22 cellular contexts compared by ENCODE assay signal in genomic region chr17:60659156-60659555, GRCh38. TPM values are rescaled to one million over a fixed set of nuclear protein-coding genes. Genes with fewer than 3 reads are reported as not detected.
DNase-seq lines count a peak whose midpoint lies in the region; ATAC-seq and TF ChIP-seq lines count a peak whose summit lies in the region.
"Had no signal": no experiment of that assay in that cellular context is flagged by ENCODE, and none has a peak within 500 bp of the region (broad histone marks: within the 10 kb centered on the region; RNA-seq: fewer than 3 reads in every experiment).

No MANE protein-coding gene starts in this region.

- peaks cover 3% of the 10 kb centered on the region for H3K36me3 Mint-ChIP-seq in T-helper 17 cell (ENCODE audit: low read depth)

- H3K27me3 ChIP-seq in adrenal gland = no peaks in the 10 kb centered on the region
- H3K27me3 ChIP-seq: SJSA1 had no signal

- intact Hi-C loops in adrenal gland (cut with DNase I) = no loop called here

- H3K4me1 ChIP-seq in adrenal gland (replicated peaks in 1 of 2) = no peaks in the 10 kb centered on the region
- H3K4me1 ChIP-seq: SJSA1 had no signal

- peaks cover 0 to 12% of the 10 kb centered on the region in 2 donors for H3K36me3 ChIP-seq in adrenal gland (replicated peaks in 1 of 2)

- TF ChIP-seq CTCF in adrenal gland (IDR thresholded peaks at IDR 0.05) = no peak

- DNase-seq in T-helper 17 cell = no peak
- no peak for DNase-seq in caudate nucleus (lab: John Stamatoyannopoulos, UW)
- DNase-seq in globus pallidus (ENCODE audit: low spot score) = peak; percentile 66
- peak; percentile 58 for DNase-seq in superior temporal gyrus (ENCODE audit: extremely low spot score)
- no peak for DNase-seq in stimulated activated CD4-positive, alpha-beta T cell treated with anti-CD3 and anti-CD28 coated beads, Interleukin-2, amount 100 ng/mL, for 24 hours
- no peak for DNase-seq in adrenal gland
- no peak for DNase-seq in NOMO-1 treated with dmso at 0.1 percent for 144 hours (lab: John Stamatoyannopoulos, UW; ENCODE audit: unreplicated experiment)
- no peak for DNase-seq in GF-D8 (lab: John Stamatoyannopoulos, UW)
- DNase-seq: ACHN; C1 segment of cervical spinal cord; Calu3; CD8-positive, alpha-beta memory T cell; DMS153; HCEC 1CT; KG1; NCI-H1092; NCI-H1436; NCI-H1930; NCI-H510A had no signal

- TF ChIP-seq POLR2A in adrenal gland (IDR thresholded peaks at IDR 0.05) = no peak

- H3K4me3 ChIP-seq in adrenal gland = no peak overlapping the region
- H3K4me3 ChIP-seq: GM23338, SJSA1 had no signal

- H3K9me3 ChIP-seq in T-helper 17 cell (ENCODE audit: control insufficient read depth, low read length, poor library complexity, severe bottlenecking) = no peaks in the 10 kb centered on the region
- no peaks in the 10 kb centered on the region for H3K9me3 ChIP-seq in adrenal gland (replicated peaks in 1 of 3)
- H3K9me3 ChIP-seq: SJSA1 had no signal

- H3K4me1 Mint-ChIP-seq in T-helper 17 cell = no peaks in the 10 kb centered on the region
- H3K4me1 Mint-ChIP-seq: GM23338 had no signal

- WGBS in adrenal gland, 4 donors = 66 to 79% (median 77%) methylated on average over 1 of the region's 1 CpG

- H3K4me3 Mint-ChIP-seq in T-helper 17 cell = peak overlapping the region; percentile 53
- H3K4me3 Mint-ChIP-seq: CD8-positive, alpha-beta memory T cell; GM23338 had no signal

- no peak for ATAC-seq in T-helper 17 cell
- ATAC-seq: GM23338, Right ventricle myocardium inferior had no signal

- H3K27ac ChIP-seq in caudate nucleus (ENCODE audit: low read depth, low read length) = peak overlapping the region; percentile 79
- H3K27ac ChIP-seq in adrenal gland = no peak overlapping the region
- H3K27ac ChIP-seq: SJSA1 had no signal

- no peak overlapping the region for H3K27ac Mint-ChIP-seq in T-helper 17 cell
- H3K27ac Mint-ChIP-seq: GM23338 had no signal

- no peaks in the 10 kb centered on the region for H3K27me3 Mint-ChIP-seq in T-helper 17 cell
- H3K27me3 Mint-ChIP-seq: CD8-positive, alpha-beta memory T cell had no signal

RNA-seq across cellular contexts. Expression of gene BCAS3, which starts 18.5 kb away (rescaled TPM):
- total RNA-seq in T-helper 17 cell = 10 to 100 TPM; 39.0 to 50.0 TPM
- 100 to 1,000 TPM in 1 of 8 donors, 10 to 100 TPM in 7; 21.6 to 105 (median 38.8) TPM for total RNA-seq in adrenal gland
- 10 to 100 TPM in 2 of 3 donors, 1 to 10 TPM in 1; 9.4 to 15.9 (median 10.6) TPM for polyA plus RNA-seq in adrenal gland

RNA-seq across cellular contexts. Expression of gene PPM1D, which starts 59.2 kb away (rescaled TPM):
- 10 to 100 TPM; 20.0 to 24.5 TPM for total RNA-seq in T-helper 17 cell
- 10 to 100 TPM in 5 of 8 donors, 1 to 10 TPM in 3; 3.4 to 16.3 (median 11.5) TPM for total RNA-seq in adrenal gland
- polyA plus RNA-seq in adrenal gland = 1 to 10 TPM; 3.4 to 8.5 (median 3.7) TPM

Comparison
In these comparisons a context has a peak if more than half of its experiments do, and no peak if none do; other contexts are left out.
1. DNase-seq: peak in globus pallidus (single experiment) and superior temporal gyrus (single experiment); none in T-helper 17 cell (0 of 3), caudate nucleus (0 of 61), stimulated activated CD4-positive, alpha-beta T cell treated with anti-CD3 and anti-CD28 coated beads, Interleukin-2, amount 100 ng/mL, for 24 hours (0 of 2), adrenal gland (0 of 7), NOMO-1 treated with dmso at 0.1 percent for 144 hours (single experiment) and GF-D8 (single experiment).